In genomic region chr20:6583134-6583738, GRCh38 we compare ENCODE assay signal across 8 cellular contexts.
DNase-seq lines count a peak whose midpoint lies in the region; ATAC-seq and TF ChIP-seq lines count a peak whose summit lies in the region.

No MANE protein-coding gene starts in this region.

- no peaks in the 10 kb centered on the region for H3K36me3 Mint-ChIP-seq in activated CD4-positive, alpha-beta T cell treated with anti-CD3 and anti-CD28 coated beads, Interleukin-2, amount 10 ng/mL, durations not matched to agents 24 days and 14 days (ENCODE audit: low read depth)

- ATAC-seq in GM19328 (IDR thresholded peaks at IDR 0.05; ENCODE audit: unreplicated experiment) (peak; percentile 78), HG03520 (IDR thresholded peaks at IDR 0.05; ENCODE audit: unreplicated experiment) (peak; percentile 67), right lobe of liver (peak; percentile 96 to 99 (median 98))

- H3K9me3 ChIP-seq in right lobe of liver: no peaks in the 10 kb centered on the region

- H3K27ac Mint-ChIP-seq in activated CD4-positive, alpha-beta T cell treated with anti-CD3 and anti-CD28 coated beads, Interleukin-2, amount 10 ng/mL, durations not matched to agents 24 days and 14 days: no peak overlapping the region

- H3K4me3 ChIP-seq in coronary artery (no peak overlapping the region), right lobe of liver (no peak overlapping the region)

- H3K9me3 Mint-ChIP-seq in activated CD4-positive, alpha-beta T cell treated with anti-CD3 and anti-CD28 coated beads, Interleukin-2, amount 10 ng/mL, durations not matched to agents 24 days and 14 days: no peaks in the 10 kb centered on the region

- DNase-seq in COLO668 (lab: John Stamatoyannopoulos, UW; ENCODE audit: unreplicated experiment) (peak; percentile 49), NCI-H82 treated with DMSO at 0.1 percent for 48 hours (lab: John Stamatoyannopoulos, UW; ENCODE audit: unreplicated experiment) (peak; percentile 54), coronary artery (ENCODE audit: low spot score) (no peak), right lobe of liver (peak; percentile 52 to 64 (median 58)), cerebellum (ENCODE audit: low spot score) (no peak)
- no peak for DNase-seq in activated CD4-positive, alpha-beta T cell treated with anti-CD3 and anti-CD28 coated beads, Interleukin-2, amount 10 ng/mL, durations not matched to agents 24 days and 14 days

- no peaks in the 10 kb centered on the region for H3K27me3 ChIP-seq in right lobe of liver

- TF ChIP-seq CTCF in coronary artery (IDR thresholded peaks at IDR 0.05) (peak; percentile 35), right lobe of liver (IDR thresholded peaks at IDR 0.05) (peak; percentile 72 to 91 (median 78))

- intact Hi-C loops in right lobe of liver (cut with DNase I): no loop called here
- intact Hi-C loops in activated CD4-positive, alpha-beta T cell treated with anti-CD3 and anti-CD28 coated beads, Interleukin-2, amount 10 ng/mL, durations not matched to agents 24 days and 14 days (cut with micrococcal nuclease): no loop called here

- no peaks in the 10 kb centered on the region for H3K36me3 ChIP-seq in right lobe of liver

- 32% methylated on average over 6 of the region's 6 CpGs for WGBS in right lobe of liver (ENCODE audit: insufficient coverage, low coverage, low lambda C conversion rate, missing lambda C conversion rate)

- TF ChIP-seq POLR2A in right lobe of liver (IDR thresholded peaks at IDR 0.05): no peak

- no peak overlapping the region for H3K4me3 Mint-ChIP-seq in activated CD4-positive, alpha-beta T cell treated with anti-CD3 and anti-CD28 coated beads, Interleukin-2, amount 10 ng/mL, durations not matched to agents 24 days and 14 days

- H3K27ac ChIP-seq in coronary artery (no peak overlapping the region), right lobe of liver (no peak overlapping the region)

- no peaks in the 10 kb centered on the region for H3K27me3 Mint-ChIP-seq in activated CD4-positive, alpha-beta T cell treated with anti-CD3 and anti-CD28 coated beads, Interleukin-2, amount 10 ng/mL, durations not matched to agents 24 days and 14 days

- H3K4me1 Mint-ChIP-seq in activated CD4-positive, alpha-beta T cell treated with anti-CD3 and anti-CD28 coated beads, Interleukin-2, amount 10 ng/mL, durations not matched to agents 24 days and 14 days: no peaks in the 10 kb centered on the region

- peaks cover 0 to 3% (median 0%) of the 10 kb centered on the region in 4 donors for H3K4me1 ChIP-seq in right lobe of liver

Comparison
In these comparisons a context has a peak if more than half of its experiments do, and no peak if none do; other contexts are left out.
1. DNase-seq: peak in COLO668 (single experiment), NCI-H82 treated with DMSO at 0.1 percent for 48 hours (single experiment) and right lobe of liver (3 of 3); none in coronary artery (single experiment), cerebellum (single experiment) and activated CD4-positive, alpha-beta T cell treated with anti-CD3 and anti-CD28 coated beads, Interleukin-2, amount 10 ng/mL, durations not matched to agents 24 days and 14 days (single experiment).
2. Peak in every context shown above with its lines, with median percentiles within 50 percentile points of each other: ATAC-seq.